ENCODE assay signal across 11 cellular contexts in genomic region chr7:73436031-73436929, GRCh38. TPM values are rescaled to one million over a fixed set of nuclear protein-coding genes. Genes with fewer than 3 reads are reported as not detected.
A peak's percentile ranks its signal among the peaks of the same experiment; 100 is the strongest.
DNase-seq lines count a peak whose midpoint lies in the region; ATAC-seq and TF ChIP-seq lines count a peak whose summit lies in the region.
"Had no signal": no experiment of that assay in that cellular context is flagged by ENCODE, and none has a peak within 500 bp of the region (broad histone marks: within the 10 kb centered on the region; RNA-seq: fewer than 3 reads in every experiment).

No MANE protein-coding gene starts in this region.

- H4K91ac ChIP-seq in IMR-90 (ENCODE audit: insufficient read depth, low read depth, low read length) = no peak overlapping the region
- no peak overlapping the region for H4K91ac ChIP-seq in trophoblast cell (ENCODE audit: low read depth, low read length)

- H3K14ac ChIP-seq in IMR-90 (replicated peaks; ENCODE audit: low read depth, low read length) (no peak overlapping the region), trophoblast cell (ENCODE audit: low read length) (no peak overlapping the region)

- no peaks in the 10 kb centered on the region for H3K9me3 ChIP-seq in IMR-90 (ENCODE audit: control insufficient read depth, insufficient read depth, low read length)
- peaks cover 13% of the 10 kb centered on the region for H3K9me3 ChIP-seq in trophoblast cell (ENCODE audit: insufficient read depth, low read depth, low read length)
- no peaks in the 10 kb centered on the region for H3K9me3 ChIP-seq in aorta (ENCODE audit: control insufficient read depth, low read length)

- peak overlapping the region; percentile 78 for H2AFZ ChIP-seq in IMR-90 (replicated peaks; ENCODE audit: low read length, poor library complexity)
- no peak overlapping the region for H2AFZ ChIP-seq in trophoblast cell (ENCODE audit: insufficient read depth, low read length, poor library complexity)

- POLR2A ChIA-PET in IMR-90 (lab: Charles Lee; ENCODE audit: unreplicated experiment) = no interaction called here

- no peak overlapping the region; the same call in 1 of the 2 replicates for H2AK5ac ChIP-seq in IMR-90 (ENCODE audit: low read depth, low read length)
- H2AK5ac ChIP-seq in trophoblast cell (ENCODE audit: low read length) = no peak overlapping the region

- H3K4me3 ChIP-seq in IMR-90 (ENCODE audit: insufficient read depth, low read depth, low read length) (no peak overlapping the region), trophoblast cell (ENCODE audit: low read depth, low read length) (no peak overlapping the region), aorta (ENCODE audit: low read length in 2 of 2) (no peak overlapping the region)
- H3K4me3 ChIP-seq: Peyer's patch had no signal

- DNase-seq in D341Med (ENCODE audit: low spot score) = peak; percentile 45
- DNase-seq in IMR-90 = no peak
- peak; percentile 41 for DNase-seq in astrocyte of the hippocampus (ENCODE audit: low read depth, low spot score)
- DNase-seq in trophoblast cell = peak; percentile 50 to 66
- DNase-seq in substantia nigra (lab: John Stamatoyannopoulos, UW) = no peak
- no peak for DNase-seq in aorta
- no peak for DNase-seq in DMS79 (lab: John Stamatoyannopoulos, UW)
- DNase-seq: activated T-cell treated with anti-CD3 and anti-CD28 coated beads, Interleukin-2, amount 50 U/mL, for 48 hours; Peyer's patch had no signal

- no peak overlapping the region for H2BK15ac ChIP-seq in IMR-90 (ENCODE audit: low read depth, low read length)

- H3K9ac ChIP-seq in IMR-90 (ENCODE audit: low read depth, low read length) = no peak overlapping the region
- no peak overlapping the region for H3K9ac ChIP-seq in trophoblast cell (ENCODE audit: low read length)

- H2BK120ac ChIP-seq in IMR-90 (ENCODE audit: low read depth, low read length) (no peak overlapping the region), trophoblast cell (ENCODE audit: insufficient read depth, low read length, poor library complexity) (no peak overlapping the region)

- H2BK5ac ChIP-seq in IMR-90 (ENCODE audit: low read depth, low read length, poor library complexity, severe bottlenecking) (no peak overlapping the region), trophoblast cell (ENCODE audit: low read depth, low read length, poor library complexity) (no peak overlapping the region)

- H3K23ac ChIP-seq in IMR-90 (ENCODE audit: low read depth, low read length) (no peak overlapping the region), trophoblast cell (ENCODE audit: low read length) (no peak overlapping the region)

- no peak overlapping the region for H4K5ac ChIP-seq in IMR-90 (ENCODE audit: low read depth, low read length)

- TF ChIP-seq CTCF in IMR-90 (conservative IDR thresholded peaks at IDR 0.05; ENCODE audit: low read depth, low read length) = no peak

- no peaks in the 10 kb centered on the region for H3K79me2 ChIP-seq in trophoblast cell (ENCODE audit: control insufficient read depth, insufficient read depth, low read length, poor library complexity)

- H3K36me3 ChIP-seq in IMR-90 (ENCODE audit: control insufficient read depth, insufficient read depth, low read length) = peaks cover 13% of the 10 kb centered on the region
- peaks cover 19 to 21% of the 10 kb centered on the region in 2 experiments for H3K36me3 ChIP-seq in trophoblast cell (ENCODE audit: control insufficient read depth in 1 of 2, insufficient read depth in 2 of 2, low read length in 2 of 2)
- H3K36me3 ChIP-seq in aorta (ENCODE audit: control insufficient read depth in 1 of 2, insufficient read depth in 2 of 2, low read length in 1 of 2) = peaks cover 0 to 2% of the 10 kb centered on the region in 2 donors

- H3K9me1 ChIP-seq in IMR-90 (ENCODE audit: insufficient read depth, low read length) = 0 out of 2 replicates have a peak, but pooled peaks cover 6% of the 10 kb centered on the region

- intact Hi-C loops in IMR-90 (cut with micrococcal nuclease) = no loop called here
- intact Hi-C loops in aorta (cut with DNase I) = no loop called here

- in situ Hi-C loops in IMR-90 (cut with MboI; ENCODE audit: low sequenced_read_pairs) = loop anchor here (5.0 kb wide), 1 partner anchor 94 kb away; no protein-coding TSS in a partner anchor

- no peak overlapping the region for H3K4ac ChIP-seq in IMR-90 (ENCODE audit: low read depth, low read length)
- H3K4ac ChIP-seq in trophoblast cell (ENCODE audit: low read depth, low read length) = no peak overlapping the region

- H2BK12ac ChIP-seq in trophoblast cell (ENCODE audit: low read length) = no peak overlapping the region

- H3K4me2 ChIP-seq in IMR-90 (ENCODE audit: low read depth, low read length) = no peak overlapping the region; the same call in 1 of the 2 replicates
- no peak overlapping the region for H3K4me2 ChIP-seq in trophoblast cell (ENCODE audit: low read length)

- H4K20me1 ChIP-seq in IMR-90 (ENCODE audit: insufficient read depth, low read length) = no peaks in the 10 kb centered on the region; the same call in 1 of the 2 replicates

- peaks cover 0 to 5% of the 10 kb centered on the region in 2 experiments; a peak in 1 of 4 replicates for H3K79me1 ChIP-seq in IMR-90 (ENCODE audit: low read depth in 1 of 2, low read length in 2 of 2)
- H3K79me1 ChIP-seq in trophoblast cell (ENCODE audit: low read length) = no peaks in the 10 kb centered on the region

- H3K27me3 ChIP-seq in IMR-90 (ENCODE audit: control insufficient read depth, insufficient read depth, low read length) = no peaks in the 10 kb centered on the region
- peaks cover 13% of the 10 kb centered on the region for H3K27me3 ChIP-seq in trophoblast cell (ENCODE audit: insufficient read depth, low read length)
- H3K27me3 ChIP-seq in aorta (ENCODE audit: control insufficient read depth in 1 of 2, insufficient read depth in 2 of 2, low read length in 1 of 2) = no peaks in the 10 kb centered on the region
- H3K27me3 ChIP-seq: Peyer's patch had no signal

- no TSS peak for BruUV-seq in IMR-90 (replicated peaks; lab: Mats Ljungman, UMichigan)

- TF ChIP-seq RAD21 in IMR-90 (IDR thresholded peaks at IDR 0.05; ENCODE audit: low read length) = peak; percentile 26; the same call in 1 of the 2 replicates

- peaks cover 3% of the 10 kb centered on the region; the same call in 1 of the 2 replicates for H3K4me1 ChIP-seq in IMR-90 (ENCODE audit: control insufficient read depth, insufficient read depth, low read length)
- H3K4me1 ChIP-seq in trophoblast cell (ENCODE audit: control insufficient read depth in 1 of 2, insufficient read depth in 2 of 2, low read length in 2 of 2) = peaks cover 3 to 5% of the 10 kb centered on the region in 2 experiments
- no peaks in the 10 kb centered on the region for H3K4me1 ChIP-seq in aorta (ENCODE audit: control insufficient read depth in 1 of 2, insufficient read depth in 2 of 2, low read length in 2 of 2)

- peak overlapping the region; percentile 39 for H2AK9ac ChIP-seq in IMR-90 (replicated peaks; ENCODE audit: low read depth, low read length, poor library complexity)

- no peak for TF ChIP-seq POLR2A in IMR-90 (IDR thresholded peaks at IDR 0.05; ENCODE audit: low read depth, low read length)

- H4K12ac ChIP-seq in trophoblast cell (ENCODE audit: low read depth, low read length) = peak overlapping the region; percentile 20

- whole genome bisulfite sequencing in IMR-90 (ENCODE audit: extremely low coverage in 2 of 2, insufficient read length in 1 of 2), 2 experiments = 36% methylated on average over 10 of the region's 20 CpGs; no CpG with 5 or more reads in 1 of the 2 experiments
- WGBS in trophoblast cell (ENCODE audit: extremely low coverage, insufficient coverage, insufficient read length) = no CpG with 5 or more reads among the region's 20 CpGs
- WGBS in aorta, 2 donors = 43 to 50% methylated on average over 20 of the region's 20 CpGs

- H4K8ac ChIP-seq in IMR-90 (ENCODE audit: low read depth in 2 of 2, low read length in 2 of 2) (no peak overlapping the region), trophoblast cell (ENCODE audit: low read depth, low read length) (no peak overlapping the region)

- CTCF ChIA-PET in IMR-90 (lab: Yijun Ruan, JAX) = interaction anchor here (0.5 kb wide), 1 partner anchor 130 kb away, joined by 5 read pairs; no protein-coding TSS in a partner anchor

- dilution Hi-C loops in IMR-90 (cut with HindIII; ENCODE audit: low sequenced_read_pairs, unreplicated experiment) = no loop called here

- no peak overlapping the region for H3K56ac ChIP-seq in IMR-90 (ENCODE audit: extremely low read depth, insufficient read depth, low read length)

- no peak for ATAC-seq in IMR-90 (ENCODE audit: low read depth)
- no peak for ATAC-seq in aorta (ENCODE audit: low FRiP score)
- ATAC-seq: WTC11 had no signal

- H3K18ac ChIP-seq in IMR-90 (ENCODE audit: low read depth, low read length) (no peak overlapping the region), trophoblast cell (ENCODE audit: low read length) (no peak overlapping the region)

- H3K27ac ChIP-seq in IMR-90 (ENCODE audit: insufficient read depth, low read length) (no peak overlapping the region), trophoblast cell (ENCODE audit: low read depth, low read length) (no peak overlapping the region), substantia nigra (ENCODE audit: low read depth, low read length, poor library complexity, severe bottlenecking) (no peak overlapping the region), aorta (ENCODE audit: low read depth in 1 of 2, low read length in 2 of 2) (no peak overlapping the region)
- H3K27ac ChIP-seq: epithelial cell of prostate, Peyer's patch had no signal

- no peak overlapping the region for H2BK20ac ChIP-seq in IMR-90 (ENCODE audit: low read depth, low read length)

TF ChIP-seq in IMR-90, 13 proteins besides CTCF, POLR2A, EP300 and RAD21:
- TF ChIP-seq ELK1 (IDR thresholded peaks at IDR 0.05; ENCODE audit: borderline replicate concordance, low read depth, low read length) (no peak), RFX5 (IDR thresholded peaks at IDR 0.05; ENCODE audit: low read depth, low read length) (no peak), MAFK (IDR thresholded peaks at IDR 0.05; ENCODE audit: low read depth, low read length) (no peak)

RNA-seq across cellular contexts. Expression of gene FZD9, which starts 2.7 kb away (rescaled TPM):
- 0.72 and 0.83 TPM in 2 replicates for total RNA-seq in IMR-90 (2012; rRNA removed)
- 1.6 and 1.8 TPM in 2 replicates for polyA plus RNA-seq in IMR-90 (2012; rRNA removed)
- 0.81 and 3.3 TPM in 2 replicates for polyA plus RNA-seq in IMR-90 (2012; cell fraction: cytosol; rRNA removed)
- 0.52 and 1.4 TPM in 2 replicates for polyA plus RNA-seq in IMR-90 (2012; cell fraction: nucleus; rRNA removed; ENCODE audit: low replicate concordance)
- polyA plus RNA-seq in trophoblast cell (2013) = 0.07 TPM in 2 replicates
- under 1 TPM in 1 of 2 donors, not detected in 1; 0.21 TPM for total RNA-seq in aorta
- under 1 TPM in 1 of 2 donors, not detected in 1; 0.20 TPM for polyA plus RNA-seq in aorta

Comparison
In these comparisons a context has a peak if more than half of its experiments do, and no peak if none do; other contexts are left out.
1. DNase-seq: peak in D341Med (single experiment), astrocyte of the hippocampus (single experiment) and trophoblast cell (2 of 2); none in IMR-90 (single experiment), substantia nigra (0 of 49), aorta (0 of 2) and DMS79 (single experiment).